7 cellular contexts compared by ENCODE assay signal in genomic region chr2:151826737-151827157, GRCh38. TPM values are rescaled to one million over a fixed set of nuclear protein-coding genes. Genes with fewer than 3 reads are reported as not detected.
DNase-seq lines count a peak whose midpoint lies in the region; ATAC-seq, FAIRE-seq and TF ChIP-seq lines count a peak whose summit lies in the region.

No MANE protein-coding gene starts in this region.

- no peak for TF ChIP-seq CTCF in OCI-LY7 (conservative IDR thresholded peaks at IDR 0.05; ENCODE audit: low read length)
- no peak for TF ChIP-seq CTCF in neutrophil (IDR thresholded peaks at IDR 0.05)

- no peaks in the 10 kb centered on the region for H3K9me2 ChIP-seq in OCI-LY7 (ENCODE audit: insufficient read depth, low read length)

- no peaks in the 10 kb centered on the region for H3K27me3 ChIP-seq in effector memory CD4-positive, alpha-beta T cell (replicated peaks; ENCODE audit: control insufficient read depth, insufficient read depth, low read length, poor library complexity, severe bottlenecking)
- H3K27me3 ChIP-seq in neutrophil, result no peaks in the 10 kb centered on the region

- H2AFZ ChIP-seq in OCI-LY7 (ENCODE audit: low read length), result no peak overlapping the region

- BruUV-seq in OCI-LY7 (replicated peaks; lab: Mats Ljungman, UMichigan), result TSS peak; percentile 62

- H4K20me1 ChIP-seq in OCI-LY7 (ENCODE audit: insufficient read depth, low read length), result peaks cover 20% of the 10 kb centered on the region; the same call in 1 of the 2 replicates

- H3K4me2 ChIP-seq in OCI-LY7 (ENCODE audit: low read length), result peak overlapping the region; percentile 89

- intact Hi-C loops in OCI-LY7 (cut with micrococcal nuclease; ENCODE audit: unreplicated experiment), result loop anchor here (5.0 to 10.0 kb wide), 2 partner anchors 348 to 891 kb away; partner anchors contain the start of genes ARL6IP6, PRPF40A and STAM2

- POLR2A ChIA-PET in OCI-LY7 (lab: Charles Lee), result interaction anchor here (0.8 to 6.1 kb wide), 5 partner anchors 10 to 80 kb away, joined by 3 to 80 read pairs (median 3); no protein-coding TSS in a partner anchor

- no peak for ATAC-seq in GM19467 (IDR thresholded peaks at IDR 0.05; ENCODE audit: unreplicated experiment)

- CTCF ChIA-PET in OCI-LY7 (lab: Charles Lee; ENCODE audit: unreplicated experiment), result no interaction called here

- H3K36me3 ChIP-seq in OCI-LY7 (ENCODE audit: insufficient read depth, low read length), result peaks cover 19% of the 10 kb centered on the region
- H3K36me3 ChIP-seq in effector memory CD4-positive, alpha-beta T cell (ENCODE audit: control insufficient read depth, insufficient read depth, low read length), result no peaks in the 10 kb centered on the region
- no peaks in the 10 kb centered on the region for H3K36me3 ChIP-seq in neutrophil

- DNase-seq in H54 (ENCODE audit: insufficient read length, low spot score) (no peak), OCI-LY7 (ENCODE audit: low spot score) (peak; percentile 47), NCI-H146 treated with DMSO at 0.1 percent for 48 hours (lab: John Stamatoyannopoulos, UW; ENCODE audit: unreplicated experiment) (no peak)
- DNase-seq in effector memory CD4-positive, alpha-beta T cell, result no peak
- no peak for DNase-seq in stimulated activated CD4-positive, alpha-beta T cell treated with anti-CD3 and anti-CD28 coated beads, Interleukin-4, amount 100 ng/mL, for 4 hours

- H3K79me2 ChIP-seq in OCI-LY7 (ENCODE audit: insufficient read depth, low read depth, low read length), result peaks cover 62% of the 10 kb centered on the region

- H3K27ac ChIP-seq in OCI-LY7 (ENCODE audit: low read depth, low read length, poor library complexity, severe bottlenecking) (no peak overlapping the region), neutrophil (peak overlapping the region; percentile 76)
- H3K27ac ChIP-seq in effector memory CD4-positive, alpha-beta T cell (ENCODE audit: insufficient read depth, low read length, poor library complexity, severe bottlenecking), result no peak overlapping the region

- H3K9me3 ChIP-seq in OCI-LY7 (ENCODE audit: low read length), result no peaks in the 10 kb centered on the region
- H3K9me3 ChIP-seq in effector memory CD4-positive, alpha-beta T cell (ENCODE audit: control insufficient read depth, low read length), result no peaks in the 10 kb centered on the region
- H3K9me3 ChIP-seq in neutrophil, result no peaks in the 10 kb centered on the region

- no peak for TF ChIP-seq POLR2A in H54 (IDR thresholded peaks at IDR 0.05; ENCODE audit: low read depth, low read length)

- H3K4me1 ChIP-seq in OCI-LY7 (ENCODE audit: insufficient read depth, low read length, poor library complexity, severe bottlenecking), result peaks cover 34% of the 10 kb centered on the region
- H3K4me1 ChIP-seq in effector memory CD4-positive, alpha-beta T cell (ENCODE audit: control insufficient read depth, insufficient read depth, low read length, poor library complexity, severe bottlenecking), result peaks cover 14% of the 10 kb centered on the region
- peaks cover 21 to 22% of the 10 kb centered on the region in 2 experiments for H3K4me1 ChIP-seq in neutrophil (ENCODE audit: control insufficient read depth in 1 of 2, insufficient read depth in 1 of 2, low read depth in 1 of 2, low read length in 1 of 2)

- peak; percentile 38 for FAIRE-seq in H54 (lab: Jason Lieb, UNC)

- peak overlapping the region; percentile 99 for H3K4me3 ChIP-seq in OCI-LY7 (ENCODE audit: low read depth, low read length, poor library complexity, severe bottlenecking)
- peak overlapping the region; percentile 91 for H3K4me3 ChIP-seq in effector memory CD4-positive, alpha-beta T cell (ENCODE audit: insufficient read depth, low read depth, low read length, poor library complexity, severe bottlenecking)
- H3K4me3 ChIP-seq in neutrophil (ENCODE audit: low read depth in 1 of 2, low read length in 1 of 2), result peak overlapping the region; percentile 86 to 92

RNA-seq across cellular contexts. Expression of gene ARL5A, which starts 1.5 kb away (rescaled TPM):
- 91.4 and 107 TPM in 2 replicates for total RNA-seq in OCI-LY7 (2014; rRNA removed; shearing (Covaris generic))
- 78.1 and 78.6 TPM in 2 replicates for total RNA-seq in OCI-LY7 (2022)
